Comparison of ENCODE assay signal across 8 cellular contexts in genomic region chr6:56851541-56852248, GRCh38.
A peak's percentile ranks its signal among the peaks of the same experiment; 100 is the strongest.
DNase-seq lines count a peak whose midpoint lies in the region; ATAC-seq and TF ChIP-seq lines count a peak whose summit lies in the region.

No MANE protein-coding gene starts in this region.

- intact Hi-C loops in activated T-helper 2 cell treated with anti-CD3 and anti-CD28 coated beads, Interferon-gamma antibody, Interleukin-2, Interleukin-4, amounts not matched to agents 10 μg/mL and 5 μg/mL and 100 μg/mL, durations not matched to agents 14 hours and 24 hours and 36 hours (cut with micrococcal nuclease) = loop anchor here (1.0 to 5.0 kb wide), 3 partner anchors 143 to 309 kb away; no protein-coding TSS in a partner anchor

- H3K4me2 ChIP-seq in neural progenitor cell = peak overlapping the region; percentile 89

- peak overlapping the region; percentile 52 for H3K9ac ChIP-seq in neural progenitor cell

- peaks cover 41% of the 10 kb centered on the region for H4K20me1 ChIP-seq in neural progenitor cell (ENCODE audit: low read depth)

- H3F3A ChIP-seq in neural progenitor cell (ENCODE audit: low read depth) = peaks cover 61% of the 10 kb centered on the region

- H3K36me3 ChIP-seq in neural progenitor cell = no peaks in the 10 kb centered on the region

- DNase-seq in D341Med (ENCODE audit: low spot score) = peak; percentile 64
- peak; percentile 74 for DNase-seq in NCI-H510A (lab: John Stamatoyannopoulos, UW)
- peak; percentile 22 for DNase-seq in activated T-helper 2 cell treated with anti-CD3 and anti-CD28 coated beads, Interferon-gamma antibody, Interleukin-2, Interleukin-4, amounts not matched to agents 10 μg/mL and 5 μg/mL and 100 μg/mL, durations not matched to agents 14 hours and 24 hours and 36 hours (ENCODE audit: low spot score)
- peak; percentile 93 for DNase-seq in globus pallidus (ENCODE audit: low spot score)
- DNase-seq in neural progenitor cell (ENCODE audit: low spot score) = peak; percentile 86
- no peak for DNase-seq in activated effector memory CD4-positive, alpha-beta T cell treated with Interleukin-2 at 50 U/mL for 16 hours

- ATAC-seq in HG03095 (IDR thresholded peaks at IDR 0.05; ENCODE audit: unreplicated experiment) = peak; percentile 95

- H3K27me3 ChIP-seq in neural progenitor cell = no peaks in the 10 kb centered on the region

- peaks cover 30% of the 10 kb centered on the region for H3K27me3 Mint-ChIP-seq in activated T-helper 2 cell treated with anti-CD3 and anti-CD28 coated beads, Interferon-gamma antibody, Interleukin-2, Interleukin-4, amounts not matched to agents 10 μg/mL and 5 μg/mL and 100 μg/mL, durations not matched to agents 14 hours and 24 hours and 36 hours (ENCODE audit: low read depth)
- H3K27me3 Mint-ChIP-seq in neural progenitor cell (ENCODE audit: insufficient read depth, low read depth) = peaks cover 2% of the 10 kb centered on the region

- peaks cover 26% of the 10 kb centered on the region for H3K4me1 Mint-ChIP-seq in activated T-helper 2 cell treated with anti-CD3 and anti-CD28 coated beads, Interferon-gamma antibody, Interleukin-2, Interleukin-4, amounts not matched to agents 10 μg/mL and 5 μg/mL and 100 μg/mL, durations not matched to agents 14 hours and 24 hours and 36 hours (ENCODE audit: low read depth)
- H3K4me1 Mint-ChIP-seq in neural progenitor cell = peaks cover 62% of the 10 kb centered on the region

- no peaks in the 10 kb centered on the region for H3K36me3 Mint-ChIP-seq in activated T-helper 2 cell treated with anti-CD3 and anti-CD28 coated beads, Interferon-gamma antibody, Interleukin-2, Interleukin-4, amounts not matched to agents 10 μg/mL and 5 μg/mL and 100 μg/mL, durations not matched to agents 14 hours and 24 hours and 36 hours (ENCODE audit: low read depth)
- H3K36me3 Mint-ChIP-seq in neural progenitor cell = peaks cover 7% of the 10 kb centered on the region

- no peaks in the 10 kb centered on the region for H3K9me3 ChIP-seq in neural progenitor cell (ENCODE audit: low read depth)

- peak overlapping the region; percentile 93 for H2AFZ ChIP-seq in neural progenitor cell (replicated peaks)

- peak overlapping the region; percentile 93 for H3K4me3 ChIP-seq in neural progenitor cell

- peaks cover 50% of the 10 kb centered on the region for H3K79me2 ChIP-seq in neural progenitor cell (ENCODE audit: low read depth)

- TF ChIP-seq CTCF in neural progenitor cell (IDR thresholded peaks at IDR 0.05) = peak; percentile 74

- H3K4me3 Mint-ChIP-seq in activated T-helper 2 cell treated with anti-CD3 and anti-CD28 coated beads, Interferon-gamma antibody, Interleukin-2, Interleukin-4, amounts not matched to agents 10 μg/mL and 5 μg/mL and 100 μg/mL, durations not matched to agents 14 hours and 24 hours and 36 hours (ENCODE audit: low read depth) = peak overlapping the region; percentile 84
- H3K4me3 Mint-ChIP-seq in neural progenitor cell = peak overlapping the region; percentile 92

- peak; percentile 47 for TF ChIP-seq POLR2A in GM18951 (IDR thresholded peaks at IDR 0.05; ENCODE audit: extremely low read depth, insufficient read depth, insufficient read length)

- H3K27ac Mint-ChIP-seq in activated T-helper 2 cell treated with anti-CD3 and anti-CD28 coated beads, Interferon-gamma antibody, Interleukin-2, Interleukin-4, amounts not matched to agents 10 μg/mL and 5 μg/mL and 100 μg/mL, durations not matched to agents 14 hours and 24 hours and 36 hours = peak overlapping the region; percentile 73
- H3K27ac Mint-ChIP-seq in neural progenitor cell = peak overlapping the region; percentile 98

- in situ Hi-C loops in GM18951 (cut with MboI; ENCODE audit: low sequenced_read_pairs, unreplicated experiment) = no loop called here

- H3K27ac ChIP-seq in neural progenitor cell = peak overlapping the region; percentile 89

- H3K9me3 Mint-ChIP-seq in activated T-helper 2 cell treated with anti-CD3 and anti-CD28 coated beads, Interferon-gamma antibody, Interleukin-2, Interleukin-4, amounts not matched to agents 10 μg/mL and 5 μg/mL and 100 μg/mL, durations not matched to agents 14 hours and 24 hours and 36 hours = no peaks in the 10 kb centered on the region
- H3K9me3 Mint-ChIP-seq in neural progenitor cell = no peaks in the 10 kb centered on the region

- peaks cover 76% of the 10 kb centered on the region for H3K4me1 ChIP-seq in neural progenitor cell
